In the genomic region with DNA sequence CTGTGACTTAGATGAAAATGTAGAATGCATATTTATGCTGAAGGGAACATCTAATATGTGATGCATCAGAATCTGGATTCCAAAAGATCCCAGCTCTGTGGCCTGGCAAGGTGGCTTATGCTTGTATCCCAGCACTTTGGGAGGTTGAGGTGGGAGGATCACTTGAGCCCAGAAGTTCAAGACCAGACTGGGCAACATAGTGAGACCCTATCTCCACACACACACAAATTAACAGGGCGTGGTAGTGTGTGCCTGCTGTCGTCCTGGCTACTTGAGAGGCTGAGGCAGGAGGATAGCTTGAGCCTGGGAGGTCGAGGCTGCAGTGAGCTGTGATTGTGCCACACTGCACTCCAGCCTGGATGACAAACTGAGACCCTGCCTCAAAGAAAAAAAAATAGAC, we compare ENCODE assay signal across 2 cellular contexts.
TF ChIP-seq lines count a peak whose summit lies in the region.

No MANE protein-coding gene starts in this region.

TF ChIP-seq in WTC11, 78 proteins besides CTCF, POLR2A, EP300 and RAD21:
- peak; percentile 98 for TF ChIP-seq ZNF121 (CRISPR knock-in tag; IDR thresholded peaks at IDR 0.05)

TF ChIP-seq in HepG2, 621 proteins besides CTCF, POLR2A, EP300 and RAD21:
- TF ChIP-seq ZNF121 (CRISPR knock-in tag; IDR thresholded peaks at IDR 0.05), result peak; percentile 89
